In the genomic region with DNA sequence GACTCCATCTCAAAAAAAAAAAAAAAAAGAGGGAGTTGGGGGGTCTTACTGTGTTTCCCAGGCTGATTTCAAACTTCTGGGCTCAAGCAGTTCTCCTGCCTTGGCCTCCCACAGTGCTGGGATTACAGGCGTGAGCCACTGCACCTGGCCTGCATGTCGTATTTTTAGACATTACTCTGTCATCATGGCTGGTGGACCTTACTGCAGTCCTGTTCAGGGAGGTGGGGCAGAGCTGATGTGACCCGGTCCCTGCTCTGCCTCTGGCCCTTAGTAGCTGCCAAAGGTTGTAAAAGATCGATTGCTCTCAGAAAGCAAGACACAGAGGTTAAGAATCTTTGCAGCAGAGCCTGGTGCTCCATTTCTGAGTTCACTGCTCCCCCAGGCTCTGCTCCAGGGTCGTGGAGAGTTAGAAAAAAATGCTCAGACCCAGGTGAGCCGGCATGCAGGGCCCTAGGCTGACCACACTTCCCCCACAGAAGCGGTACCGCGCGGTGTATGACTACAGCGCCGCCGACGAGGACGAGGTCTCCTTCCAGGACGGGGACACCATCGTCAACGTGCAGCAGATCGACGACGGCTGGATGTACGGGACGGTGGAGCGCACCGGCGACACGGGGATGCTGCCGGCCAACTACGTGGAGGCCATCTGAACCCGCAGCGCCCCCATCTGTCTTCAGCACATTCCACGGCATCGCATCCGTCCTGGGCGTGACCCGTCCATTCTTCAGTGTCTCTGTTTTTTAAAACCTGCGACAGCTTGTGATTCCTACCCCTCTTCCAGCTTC, we compare ENCODE assay signal across 14 cellular contexts. TPM values are rescaled to one million over a fixed set of nuclear protein-coding genes. Genes with fewer than 3 reads are reported as not detected.
A peak's percentile ranks its signal among the peaks of the same experiment; 100 is the strongest.
DNase-seq lines count a peak whose midpoint lies in the region; ATAC-seq and TF ChIP-seq lines count a peak whose summit lies in the region.
"Had no signal": no experiment of that assay in that cellular context is flagged by ENCODE, and none has a peak within 500 bp of the region (broad histone marks: within the 10 kb centered on the region; RNA-seq: fewer than 3 reads in every experiment).

No MANE protein-coding gene starts in this region.

- DNase-seq in activated effector memory CD4-positive, alpha-beta T cell treated with anti-CD3 and anti-CD28 coated beads, Interleukin-2, amount 50 U/mL, for 16 hours = peak; percentile 44
- no peak for DNase-seq in activated effector memory CD4-positive, alpha-beta T cell treated with Interleukin-2 at 50 U/mL for 16 hours
- DNase-seq in WTC11 (ENCODE audit: low spot score) = peak; percentile 72
- peak; percentile 36 for DNase-seq in left kidney (ENCODE audit: low read depth, low spot score)
- peak; percentile 23 for DNase-seq in stimulated activated CD8-positive, alpha-beta memory T cell treated with anti-CD3 and anti-CD28 coated beads, Interleukin-4, amount 100 ng/mL, for 48 hours
- no peak for DNase-seq in DMS79 (lab: John Stamatoyannopoulos, UW)
- DNase-seq: effector memory CD4-positive, alpha-beta T cell; NCI-H187; SHP77 treated with DMSO at 0.1 percent for 48 hours; thyroid gland had no signal

- POLR2A ChIA-PET in WTC11 (lab: Charles Lee) = no interaction called here

- ATAC-seq in WTC11 (peak; percentile 54), GM18909 (IDR thresholded peaks at IDR 0.05; ENCODE audit: poor library complexity, unreplicated experiment) (no peak), HG03520 (IDR thresholded peaks at IDR 0.05; ENCODE audit: unreplicated experiment) (no peak)

- TF ChIP-seq CTCF in WTC11 (IDR thresholded peaks at IDR 0.05) = peak; percentile 23; the same call in 1 of the 2 replicates

- no peaks in the 10 kb centered on the region for H3K27me3 Mint-ChIP-seq in WTC11 (ENCODE audit: low read depth)
- H3K27me3 Mint-ChIP-seq: IgD-negative memory B cell had no signal

- no peaks in the 10 kb centered on the region for H3K9me3 Mint-ChIP-seq in WTC11
- H3K9me3 Mint-ChIP-seq: IgD-negative memory B cell had no signal

- peak overlapping the region; percentile 61 for H3K27ac Mint-ChIP-seq in WTC11
- H3K27ac Mint-ChIP-seq: IgD-negative memory B cell had no signal

- H3K4me1 Mint-ChIP-seq in WTC11 = peaks cover 17% of the 10 kb centered on the region

- peaks cover 28% of the 10 kb centered on the region for H3K36me3 Mint-ChIP-seq in WTC11

- H3K4me3 Mint-ChIP-seq in WTC11 = no peak overlapping the region
- H3K4me3 Mint-ChIP-seq: IgD-negative memory B cell had no signal

- CTCF ChIA-PET in WTC11 (lab: Charles Lee) = interaction anchor here (0.7 to 2.1 kb wide), 6 partner anchors 11 to 257 kb away, joined by 3 to 9 read pairs (median 5); a partner anchor contains a TSS

TF ChIP-seq in WTC11, 78 proteins besides CTCF, POLR2A, EP300 and RAD21:
- TF ChIP-seq TEAD1 (CRISPR knock-in tag; IDR thresholded peaks at IDR 0.05) = peak; percentile 26; the same call in 1 of the 2 replicates
- no peak for TF ChIP-seq JAZF1 (CRISPR knock-in tag; IDR thresholded peaks at IDR 0.05)
- TF ChIP-seq ZNF317 (CRISPR knock-in tag; IDR thresholded peaks at IDR 0.05; ENCODE audit: borderline replicate concordance, low read depth) = no peak
TF ChIP-seq in WTC11: peak in this region for 1.

RNA-seq across cellular contexts. Expression of a gene that starts 48.5 kb away (rescaled TPM):
- 126 to 139 TPM (median 128 TPM) in 3 replicates for total RNA-seq in WTC11 (2021)

RNA-seq across cellular contexts. Expression of a gene that starts 48.9 kb away (rescaled TPM):
- total RNA-seq in WTC11 (2021) = not detected in 3 replicates
- total RNA-seq: frontal cortex, thyroid gland had no signal

Comparison
In these comparisons a context has a peak if more than half of its experiments do, and no peak if none do; other contexts are left out.
1. DNase-seq: peak in activated effector memory CD4-positive, alpha-beta T cell treated with anti-CD3 and anti-CD28 coated beads, Interleukin-2, amount 50 U/mL, for 16 hours (single experiment), WTC11 (single experiment), left kidney (single experiment) and stimulated activated CD8-positive, alpha-beta memory T cell treated with anti-CD3 and anti-CD28 coated beads, Interleukin-4, amount 100 ng/mL, for 48 hours (single experiment); none in activated effector memory CD4-positive, alpha-beta T cell treated with Interleukin-2 at 50 U/mL for 16 hours (single experiment) and DMS79 (single experiment).